ENCODE assay signal across 8 cellular contexts in the genomic region with DNA sequence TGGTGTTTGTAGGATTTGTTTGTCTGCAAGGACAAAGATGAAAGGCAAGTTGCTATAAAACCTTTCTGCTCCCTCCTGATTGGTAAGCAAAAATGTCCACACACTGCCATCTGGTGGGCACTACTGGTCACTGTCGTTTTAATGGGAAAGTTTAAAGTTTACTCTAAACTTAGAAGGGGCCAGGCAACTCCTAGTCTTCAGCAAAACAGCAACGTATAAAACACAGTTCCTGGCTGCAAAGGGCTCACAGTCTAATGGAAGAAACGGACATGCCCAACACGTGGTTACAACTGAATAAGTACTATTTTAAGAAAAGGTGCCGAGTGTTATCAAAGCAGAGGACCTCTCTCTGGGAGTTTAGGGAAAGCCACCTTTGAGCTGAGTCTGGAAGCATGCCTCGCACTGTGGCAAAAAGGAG. TPM values are rescaled to one million over a fixed set of nuclear protein-coding genes. Genes with fewer than 3 reads are reported as not detected.
DNase-seq lines count a peak whose midpoint lies in the region; ATAC-seq and TF ChIP-seq lines count a peak whose summit lies in the region.

No MANE protein-coding gene starts in this region.

- H3K4me3 Mint-ChIP-seq in CD4-positive, alpha-beta memory T cell = no peak overlapping the region
- no peak overlapping the region for H3K4me3 Mint-ChIP-seq in activated T-cell treated with anti-CD3 and anti-CD28 coated beads, Interleukin-2, amount 50 U/mL, for 24 hours
- H3K4me3 Mint-ChIP-seq in nephron progenitor cell = no peak overlapping the region
- H3K4me3 Mint-ChIP-seq in stimulated activated naive CD8-positive, alpha-beta T cell treated with anti-CD3 and anti-CD28 coated beads, Interleukin-15, amount 100 ng/mL, for 72 hours = no peak overlapping the region

- TF ChIP-seq CTCF in HL-60 (IDR thresholded peaks at IDR 0.05; ENCODE audit: insufficient read depth, low read length) = peak; percentile 68
- peak; percentile 89 for TF ChIP-seq CTCF in OCI-LY7 (conservative IDR thresholded peaks at IDR 0.05; ENCODE audit: low read length)
- peak; percentile 81 to 84 for TF ChIP-seq CTCF in fibroblast of lung (conservative IDR thresholded peaks at IDR 0.05 in 1 of 2, IDR thresholded peaks at IDR 0.05 in 1 of 2; ENCODE audit: low read depth in 1 of 2, low read length in 2 of 2)
- TF ChIP-seq CTCF in nephron progenitor cell (IDR thresholded peaks at IDR 0.05) = peak; percentile 73

- H3K36me3 ChIP-seq in CD4-positive, alpha-beta memory T cell (ENCODE audit: insufficient read depth, low read length) = no peaks in the 10 kb centered on the region
- H3K36me3 ChIP-seq in OCI-LY7 (ENCODE audit: insufficient read depth, low read length) (no peaks in the 10 kb centered on the region), fibroblast of lung (ENCODE audit: control insufficient read depth, insufficient read depth, low read length) (no peaks in the 10 kb centered on the region)

- H3K9me3 ChIP-seq in CD4-positive, alpha-beta memory T cell (ENCODE audit: control insufficient read depth in 1 of 2, low read length in 2 of 2) = no peaks in the 10 kb centered on the region
- H3K9me3 ChIP-seq in OCI-LY7 (ENCODE audit: low read length) (no peaks in the 10 kb centered on the region), fibroblast of lung (ENCODE audit: control insufficient read depth, insufficient read depth, low read depth, low read length) (no peaks in the 10 kb centered on the region)

- no peaks in the 10 kb centered on the region for H3K36me3 Mint-ChIP-seq in CD4-positive, alpha-beta memory T cell
- H3K36me3 Mint-ChIP-seq in activated T-cell treated with anti-CD3 and anti-CD28 coated beads, Interleukin-2, amount 50 U/mL, for 24 hours (ENCODE audit: low read depth) = no peaks in the 10 kb centered on the region
- H3K36me3 Mint-ChIP-seq in nephron progenitor cell (ENCODE audit: low read depth) = no peaks in the 10 kb centered on the region

- CTCF ChIA-PET in CD4-positive, alpha-beta memory T cell (lab: Charles Lee; ENCODE audit: partially characterized antibody) = interaction anchor here (0.7 to 3.8 kb wide), 9 partner anchors 9 to 1414 kb away, joined by 3 to 40 read pairs (median 4); partner anchors contain the start of gene BCL6
- CTCF ChIA-PET in OCI-LY7 (lab: Charles Lee; ENCODE audit: unreplicated experiment) = no interaction called here

- no peaks in the 10 kb centered on the region for H3K9me2 ChIP-seq in OCI-LY7 (ENCODE audit: insufficient read depth, low read length)

- no peaks in the 10 kb centered on the region for H4K20me1 ChIP-seq in OCI-LY7 (ENCODE audit: insufficient read depth, low read length)
- H4K20me1 ChIP-seq in fibroblast of lung (ENCODE audit: control insufficient read depth, extremely low read depth, insufficient read depth, low read length) = no peaks in the 10 kb centered on the region

- H2AFZ ChIP-seq in OCI-LY7 (ENCODE audit: low read length) (no peak overlapping the region), fibroblast of lung (ENCODE audit: low read length) (no peak overlapping the region)

- no peaks in the 10 kb centered on the region for H3K27me3 ChIP-seq in CD4-positive, alpha-beta memory T cell (ENCODE audit: insufficient read depth, low read length)
- H3K27me3 ChIP-seq in HL-60 (ENCODE audit: insufficient read depth, poor library complexity, severe bottlenecking) (no peaks in the 10 kb centered on the region), fibroblast of lung (ENCODE audit: control insufficient read depth, insufficient read depth, low read length) (no peaks in the 10 kb centered on the region)

- H3K9me3 Mint-ChIP-seq in CD4-positive, alpha-beta memory T cell = no peaks in the 10 kb centered on the region
- no peaks in the 10 kb centered on the region for H3K9me3 Mint-ChIP-seq in activated T-cell treated with anti-CD3 and anti-CD28 coated beads, Interleukin-2, amount 50 U/mL, for 24 hours
- no peaks in the 10 kb centered on the region for H3K9me3 Mint-ChIP-seq in nephron progenitor cell
- no peaks in the 10 kb centered on the region for H3K9me3 Mint-ChIP-seq in stimulated activated naive CD8-positive, alpha-beta T cell treated with anti-CD3 and anti-CD28 coated beads, Interleukin-15, amount 100 ng/mL, for 72 hours

- H3K9ac ChIP-seq in fibroblast of lung (ENCODE audit: insufficient read depth, low read length) = no peak overlapping the region

- H3K79me2 ChIP-seq in OCI-LY7 (ENCODE audit: insufficient read depth, low read depth, low read length) = no peaks in the 10 kb centered on the region
- no peaks in the 10 kb centered on the region for H3K79me2 ChIP-seq in fibroblast of lung (ENCODE audit: control insufficient read depth, insufficient read depth, low read length)

- no peak overlapping the region for H3K27ac ChIP-seq in CD4-positive, alpha-beta memory T cell (ENCODE audit: low read depth, low read length)
- H3K27ac ChIP-seq in HL-60 (replicated peaks) (no peak overlapping the region), OCI-LY7 (ENCODE audit: low read depth, low read length, poor library complexity, severe bottlenecking) (no peak overlapping the region), fibroblast of lung (ENCODE audit: insufficient read depth, low read length) (no peak overlapping the region)

- peaks cover 13 to 28% (median 21%) of the 10 kb centered on the region in 4 donors for H3K4me1 Mint-ChIP-seq in CD4-positive, alpha-beta memory T cell
- peaks cover 30% of the 10 kb centered on the region for H3K4me1 Mint-ChIP-seq in activated T-cell treated with anti-CD3 and anti-CD28 coated beads, Interleukin-2, amount 50 U/mL, for 24 hours (ENCODE audit: low read depth)
- H3K4me1 Mint-ChIP-seq in nephron progenitor cell = peaks cover 25% of the 10 kb centered on the region
- peaks cover 16% of the 10 kb centered on the region for H3K4me1 Mint-ChIP-seq in stimulated activated naive CD8-positive, alpha-beta T cell treated with anti-CD3 and anti-CD28 coated beads, Interleukin-15, amount 100 ng/mL, for 72 hours

- no peak overlapping the region for H3K4me3 ChIP-seq in CD4-positive, alpha-beta memory T cell (ENCODE audit: low read length in 2 of 2)
- H3K4me3 ChIP-seq in HL-60 (replicated peaks; ENCODE audit: insufficient read depth, low read length) (no peak overlapping the region), OCI-LY7 (ENCODE audit: low read depth, low read length, poor library complexity, severe bottlenecking) (no peak overlapping the region), fibroblast of lung (replicated peaks in 1 of 4; ENCODE audit: control extremely low read depth in 1 of 4, insufficient read depth in 1 of 4, low read depth in 3 of 4, low read length in 4 of 4) (no peak overlapping the region)

- intact Hi-C loops in CD4-positive, alpha-beta memory T cell (cut with micrococcal nuclease) = loop anchor here (1.0 to 5.0 kb wide), 5 partner anchors 107 to 1829 kb away; no protein-coding TSS in a partner anchor
- intact Hi-C loops in OCI-LY7 (cut with micrococcal nuclease; ENCODE audit: unreplicated experiment) = no loop called here

- BruUV-seq in OCI-LY7 (replicated peaks; lab: Mats Ljungman, UMichigan) = no TSS peak

- POLR2A ChIA-PET in CD4-positive, alpha-beta memory T cell (lab: Charles Lee; ENCODE audit: partially characterized antibody) = interaction anchor here (1.1 kb wide), 2 partner anchors 1404 to 1408 kb away, joined by 3 to 4 read pairs; no protein-coding TSS in a partner anchor
- POLR2A ChIA-PET in OCI-LY7 (lab: Charles Lee) = interaction anchor here (1.1 kb wide), 1 partner anchor 22 kb away, joined by 3 read pairs; no protein-coding TSS in a partner anchor

- H3K4me1 ChIP-seq in CD4-positive, alpha-beta memory T cell (ENCODE audit: insufficient read depth, low read length) = peaks cover 19% of the 10 kb centered on the region
- H3K4me1 ChIP-seq in OCI-LY7 (ENCODE audit: insufficient read depth, low read length, poor library complexity, severe bottlenecking) (no peaks in the 10 kb centered on the region), fibroblast of lung (ENCODE audit: control insufficient read depth, extremely low read depth, insufficient read depth, low read length) (no peaks in the 10 kb centered on the region)

- no peaks in the 10 kb centered on the region for H3K27me3 Mint-ChIP-seq in CD4-positive, alpha-beta memory T cell
- H3K27me3 Mint-ChIP-seq in activated T-cell treated with anti-CD3 and anti-CD28 coated beads, Interleukin-2, amount 50 U/mL, for 24 hours = no peaks in the 10 kb centered on the region
- peaks cover 8% of the 10 kb centered on the region for H3K27me3 Mint-ChIP-seq in nephron progenitor cell (ENCODE audit: low read depth, poor library complexity)
- H3K27me3 Mint-ChIP-seq in stimulated activated naive CD8-positive, alpha-beta T cell treated with anti-CD3 and anti-CD28 coated beads, Interleukin-15, amount 100 ng/mL, for 72 hours = no peaks in the 10 kb centered on the region

- H3K4me2 ChIP-seq in OCI-LY7 (ENCODE audit: low read length) (no peak overlapping the region), fibroblast of lung (ENCODE audit: extremely low read depth, insufficient read depth, low read length) (no peak overlapping the region)

- ATAC-seq in GM19351 (IDR thresholded peaks at IDR 0.05; ENCODE audit: unreplicated experiment) = peak; percentile 93
- ATAC-seq in stimulated activated naive CD8-positive, alpha-beta T cell treated with anti-CD3 and anti-CD28 coated beads, Interleukin-15, amount 100 ng/mL, for 72 hours = peak; percentile 62

- H3K27ac Mint-ChIP-seq in CD4-positive, alpha-beta memory T cell = peak overlapping the region in 1 of 7 donors; percentile 62
- H3K27ac Mint-ChIP-seq in activated T-cell treated with anti-CD3 and anti-CD28 coated beads, Interleukin-2, amount 50 U/mL, for 24 hours = no peak overlapping the region
- no peak overlapping the region for H3K27ac Mint-ChIP-seq in nephron progenitor cell
- no peak overlapping the region for H3K27ac Mint-ChIP-seq in stimulated activated naive CD8-positive, alpha-beta T cell treated with anti-CD3 and anti-CD28 coated beads, Interleukin-15, amount 100 ng/mL, for 72 hours

- DNase-seq in CD4-positive, alpha-beta memory T cell = peak; percentile 50 to 61 (median 60)
- DNase-seq in HL-60 (ENCODE audit: low read depth in 1 of 2, low spot score in 1 of 2) (peak; percentile 13 to 60), OCI-LY7 (ENCODE audit: low spot score) (peak; percentile 55), fibroblast of lung (ENCODE audit: low read depth in 2 of 2) (peak; percentile 48 to 82), nephron progenitor cell (peak; percentile 69)
- peak; percentile 72 for DNase-seq in activated T-cell treated with anti-CD3 and anti-CD28 coated beads, Interleukin-2, amount 50 U/mL, for 24 hours
- peak; percentile 57 to 58 for DNase-seq in stimulated activated naive CD8-positive, alpha-beta T cell treated with anti-CD3 and anti-CD28 coated beads, Interleukin-15, amount 100 ng/mL, for 72 hours

RNA-seq across cellular contexts. Expression of gene TPRG1, which starts 23.7 kb away (rescaled TPM):
- 10 to 100 TPM; 52.5 to 61.4 TPM for total RNA-seq in CD4-positive, alpha-beta memory T cell
- 10 to 100 TPM in 1 of 2 donors, 1 to 10 TPM in 1; 8.2 to 11.0 TPM for polyA plus RNA-seq in CD4-positive, alpha-beta memory T cell
- 0.92 TPM in 1 of 2 replicates, not detected in the other for total RNA-seq in OCI-LY7 (2014; rRNA removed; shearing (Covaris generic))
- total RNA-seq in OCI-LY7 (2022) (not detected in 2 replicates), fibroblast of lung (0.99 and 1.8 TPM in 2 replicates)
- polyA plus RNA-seq in fibroblast of lung = 0.32 and 0.47 TPM in 2 replicates
- polyA plus RNA-seq in fibroblast of lung (2012) = 0.21 TPM in 1 of 2 replicates, not detected in the other
- polyA minus RNA-seq in fibroblast of lung (ENCODE audit: low replicate concordance) = not detected in 2 replicates

Comparison
In these comparisons a context has a peak if more than half of its experiments do, and no peak if none do; other contexts are left out.
1. RNA of gene TPRG1, which starts 23.7 kb away (total RNA-seq): 52.5 to 61.4 TPM in CD4-positive, alpha-beta memory T cell; 0.99 to 1.8 TPM in fibroblast of lung and 0.92 TPM in OCI-LY7; every median in the first group is over 10 times any median in the second.
2. Peak in every context shown above with its lines, with median percentiles within 50 percentile points of each other: DNase-seq and CTCF ChIP-seq.